In the genomic region with DNA sequence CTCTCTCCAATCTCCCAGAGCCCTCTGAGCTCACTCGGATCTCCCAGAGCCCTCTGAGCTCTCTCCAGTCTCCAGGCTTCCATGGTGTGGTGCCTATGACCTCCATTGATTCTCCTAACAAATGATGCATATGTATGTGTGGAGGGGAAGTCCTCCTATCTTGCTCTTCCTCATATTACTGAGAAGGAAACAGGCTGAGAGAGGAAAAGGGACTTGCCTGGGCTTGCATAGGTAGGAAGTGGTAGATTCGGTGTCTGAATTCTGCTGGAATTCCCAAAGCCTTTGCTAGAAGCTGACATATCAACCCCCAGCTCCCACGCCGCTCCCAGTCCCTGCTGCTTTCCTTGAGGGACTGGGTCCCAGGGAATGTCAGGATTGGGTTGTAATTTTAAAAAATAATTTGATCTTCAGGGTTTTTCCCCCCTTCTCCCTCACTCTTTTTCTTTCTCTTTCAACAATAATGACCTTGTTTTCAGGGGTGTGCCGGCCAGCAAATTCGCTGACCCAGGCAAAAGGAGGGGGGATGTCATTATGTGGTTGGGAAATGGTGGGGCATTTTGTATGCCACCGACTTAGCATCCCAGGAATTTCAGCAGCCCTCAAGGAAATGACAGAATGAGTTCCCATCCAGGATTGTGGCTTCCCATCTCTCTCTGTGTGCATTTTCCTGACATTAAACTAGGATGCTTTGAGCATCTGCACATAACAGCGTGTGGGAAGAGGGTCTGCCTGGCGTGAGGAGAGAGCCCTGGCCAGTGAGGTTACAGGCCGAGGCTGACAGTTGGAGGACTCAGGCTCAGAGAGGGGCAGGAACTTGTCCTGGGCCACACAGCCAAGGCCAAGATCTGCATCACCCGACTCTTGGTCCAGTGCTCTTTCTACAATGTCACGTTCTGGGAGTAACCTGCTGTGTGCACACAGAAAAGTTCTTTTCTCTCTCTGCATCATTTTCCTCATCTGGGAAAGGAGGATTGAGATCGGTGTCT, we compare ENCODE assay signal across 16 cellular contexts. TPM values are rescaled to one million over a fixed set of nuclear protein-coding genes. Genes with fewer than 3 reads are reported as not detected.
DNase-seq lines count a peak whose midpoint lies in the region; TF ChIP-seq lines count a peak whose summit lies in the region.
"Had no signal": no experiment of that assay in that cellular context is flagged by ENCODE, and none has a peak within 500 bp of the region (broad histone marks: within the 10 kb centered on the region; RNA-seq: fewer than 3 reads in every experiment).

No MANE protein-coding gene starts in this region.

- peak overlapping the region in 1 of 5 experiments; percentile 45 for H3K4me3 Mint-ChIP-seq in brain
- no peak overlapping the region for H3K4me3 Mint-ChIP-seq in neural progenitor cell
- H3K4me3 Mint-ChIP-seq in T-helper 2 cell treated with Interferon-gamma antibody and Interleukin-4, amounts not matched to agents 5 μg/mL and 100 μg/mL, for 36 hours = no peak overlapping the region

- no peaks in the 10 kb centered on the region for H4K20me1 ChIP-seq in neural progenitor cell (ENCODE audit: low read depth)

- H3K9ac ChIP-seq in NT2/D1 (ENCODE audit: insufficient read length, low read depth) = peak overlapping the region; percentile 36
- no peak overlapping the region for H3K9ac ChIP-seq in neural progenitor cell

- H3K36me3 ChIP-seq in NT2/D1 (ENCODE audit: insufficient read depth, insufficient read length, low read length) (no peaks in the 10 kb centered on the region), neural progenitor cell (peaks cover 3% of the 10 kb centered on the region)
- H3K36me3 ChIP-seq: pancreas had no signal

- peaks cover 33% of the 10 kb centered on the region for H3K4me1 Mint-ChIP-seq in brain
- H3K4me1 Mint-ChIP-seq in neural progenitor cell = peaks cover 17% of the 10 kb centered on the region
- H3K4me1 Mint-ChIP-seq in T-helper 2 cell treated with Interferon-gamma antibody and Interleukin-4, amounts not matched to agents 5 μg/mL and 100 μg/mL, for 36 hours (ENCODE audit: low read depth) = peaks cover 44% of the 10 kb centered on the region

- H3K9me3 ChIP-seq in NT2/D1 (ENCODE audit: insufficient read depth, low read length) (peaks cover 30% of the 10 kb centered on the region), neural progenitor cell (ENCODE audit: low read depth) (peaks cover 6% of the 10 kb centered on the region)
- H3K9me3 ChIP-seq: pancreas had no signal

- H3K27ac ChIP-seq in neural progenitor cell = no peak overlapping the region
- H3K27ac ChIP-seq: 22Rv1, pancreas, PC-9 had no signal

- H3K4me2 ChIP-seq in neural progenitor cell = no peak overlapping the region
- H3K4me2 ChIP-seq: PC-9 had no signal

- peaks cover 37 to 41% (median 39%) of the 10 kb centered on the region in 5 experiments for H3K9me3 Mint-ChIP-seq in brain
- peaks cover 19% of the 10 kb centered on the region for H3K9me3 Mint-ChIP-seq in neural progenitor cell
- H3K9me3 Mint-ChIP-seq in T-helper 2 cell treated with Interferon-gamma antibody and Interleukin-4, amounts not matched to agents 5 μg/mL and 100 μg/mL, for 36 hours = peaks cover 32% of the 10 kb centered on the region

- H3K79me2 ChIP-seq in neural progenitor cell (ENCODE audit: low read depth) = no peaks in the 10 kb centered on the region

- DNase-seq in DMS 273 (lab: John Stamatoyannopoulos, UW; ENCODE audit: unreplicated experiment) (peak; percentile 15), DMS 273 treated with DMSO at 0.1 percent for 48 hours (lab: John Stamatoyannopoulos, UW) (no peak), NT2/D1 (ENCODE audit: low read depth, low spot score) (no peak), neural progenitor cell (ENCODE audit: low spot score) (no peak)
- DNase-seq in activated CD4-positive, CD25-positive, alpha-beta regulatory T cell treated with anti-CD3 and anti-CD28 coated beads, Interleukin-2, amount 50 U/mL, for 72 hours = no peak
- DNase-seq in T-helper 2 cell treated with Interferon-gamma antibody and Interleukin-4, amounts not matched to agents 5 μg/mL and 100 μg/mL, for 36 hours (ENCODE audit: low spot score) = no peak
- DNase-seq in stimulated activated CD4-positive, alpha-beta T cell treated with anti-CD3 and anti-CD28 coated beads, Interleukin-15, amount 100 ng/mL, for 24 hours = no peak
- DNase-seq: activated effector memory CD4-positive, alpha-beta T cell treated with Interleukin-2 at 50 U/mL for 16 hours; foreskin fibroblast; left cardiac atrium; NCI-H2029; PC-9; stimulated activated naive CD4-positive, alpha-beta T cell treated with Interleukin-2 at 50 U/mL for 16 hours had no signal

- no peaks in the 10 kb centered on the region for H3F3A ChIP-seq in neural progenitor cell (ENCODE audit: low read depth)

- H3K27ac Mint-ChIP-seq in brain = peak overlapping the region in 3 of 5 experiments; percentile 30 to 93 (median 88)
- no peak overlapping the region for H3K27ac Mint-ChIP-seq in neural progenitor cell
- no peak overlapping the region for H3K27ac Mint-ChIP-seq in T-helper 2 cell treated with Interferon-gamma antibody and Interleukin-4, amounts not matched to agents 5 μg/mL and 100 μg/mL, for 36 hours

- H3K4me1 ChIP-seq in NT2/D1 (ENCODE audit: insufficient read depth, insufficient read length) = peaks cover 22% of the 10 kb centered on the region
- H3K4me1 ChIP-seq in neural progenitor cell = peaks cover 10% of the 10 kb centered on the region
- H3K4me1 ChIP-seq: pancreas had no signal

- H3K36me3 Mint-ChIP-seq in brain (no peaks in the 10 kb centered on the region), neural progenitor cell (no peaks in the 10 kb centered on the region)
- H3K36me3 Mint-ChIP-seq in T-helper 2 cell treated with Interferon-gamma antibody and Interleukin-4, amounts not matched to agents 5 μg/mL and 100 μg/mL, for 36 hours (ENCODE audit: low read depth) = peaks cover 24% of the 10 kb centered on the region

- TF ChIP-seq CTCF in brain (conservative IDR thresholded peaks at IDR 0.05) (no peak), neural progenitor cell (IDR thresholded peaks at IDR 0.05) (no peak)

- H3K27me3 Mint-ChIP-seq in brain (peaks cover 12% of the 10 kb centered on the region), neural progenitor cell (ENCODE audit: insufficient read depth, low read depth) (no peaks in the 10 kb centered on the region)
- no peaks in the 10 kb centered on the region for H3K27me3 Mint-ChIP-seq in T-helper 2 cell treated with Interferon-gamma antibody and Interleukin-4, amounts not matched to agents 5 μg/mL and 100 μg/mL, for 36 hours (ENCODE audit: low read depth)

- peak overlapping the region; percentile 71 for H2AFZ ChIP-seq in neural progenitor cell (replicated peaks)
- H2AFZ ChIP-seq: PC-9 had no signal

- H3K27me3 ChIP-seq in NT2/D1 (ENCODE audit: insufficient read depth, insufficient read length) (no peaks in the 10 kb centered on the region), neural progenitor cell (no peaks in the 10 kb centered on the region)
- H3K27me3 ChIP-seq: pancreas had no signal

- H3K4me3 ChIP-seq in NT2/D1 (ENCODE audit: insufficient read length, low read depth) (no peak overlapping the region), neural progenitor cell (no peak overlapping the region)
- H3K4me3 ChIP-seq: pancreas, PC-9 had no signal

RNA-seq across cellular contexts. Expression of gene RUNX3, which starts 42.5 kb away (rescaled TPM):
- polyA plus RNA-seq in brain (ENCODE audit: insufficient read depth, low read depth, low replicate concordance) = 1.4 TPM
- total RNA-seq in neural progenitor cell (ENCODE audit: low replicate concordance) = 0.09 TPM in 1 of 2 replicates, not detected in the other
- total RNA-seq: PC-9 had no signal

Comparison
In these comparisons a context has a peak if more than half of its experiments do, and no peak if none do; other contexts are left out.
1. H3K27ac Mint-ChIP-seq: peak in brain (3 of 5); none in neural progenitor cell (single experiment) and T-helper 2 cell treated with Interferon-gamma antibody and Interleukin-4, amounts not matched to agents 5 μg/mL and 100 μg/mL, for 36 hours (single experiment).